8 cellular contexts compared by ENCODE assay signal in genomic region chr19:45884682-45885555, GRCh38. TPM values are rescaled to one million over a fixed set of nuclear protein-coding genes. Genes with fewer than 3 reads are reported as not detected.
DNase-seq lines count a peak whose midpoint lies in the region; ATAC-seq and TF ChIP-seq lines count a peak whose summit lies in the region.

No MANE protein-coding gene starts in this region.

- peaks cover 46% of the 10 kb centered on the region for H3K4me1 ChIP-seq in mucosa of stomach (ENCODE audit: control insufficient read depth, insufficient read depth, low read length)

- TF ChIP-seq CTCF in cardiac fibroblast (IDR thresholded peaks at IDR 0.05; ENCODE audit: low read depth, low read length) = no peak

- H3K9ac ChIP-seq in mucosa of stomach (ENCODE audit: low read length) = peak overlapping the region; percentile 93

- H3K27me3 ChIP-seq in MG63 = no peaks in the 10 kb centered on the region
- H3K27me3 ChIP-seq in mucosa of stomach (ENCODE audit: control insufficient read depth, insufficient read depth, low read length) = no peaks in the 10 kb centered on the region

- H3K4me3 ChIP-seq in MG63 = peak overlapping the region; percentile 74
- H3K4me3 ChIP-seq in cardiac fibroblast (replicated peaks in 1 of 2; ENCODE audit: low read depth in 2 of 2, low read length in 2 of 2) = peak overlapping the region; percentile 58 to 73
- H3K4me3 ChIP-seq in mucosa of stomach (ENCODE audit: low read length) = no peak overlapping the region

- H3K9me3 ChIP-seq in MG63 (no peaks in the 10 kb centered on the region), mucosa of stomach (ENCODE audit: control insufficient read depth, low read length) (no peaks in the 10 kb centered on the region)

- no peak for ATAC-seq in GM21360 (IDR thresholded peaks at IDR 0.05; ENCODE audit: unreplicated experiment)
- no peak for ATAC-seq in HG03039 (IDR thresholded peaks at IDR 0.05; ENCODE audit: unreplicated experiment)
- ATAC-seq in GM21390 (IDR thresholded peaks at IDR 0.05; ENCODE audit: unreplicated experiment) = no peak

- peaks cover 18% of the 10 kb centered on the region for H3K36me3 ChIP-seq in MG63
- no peaks in the 10 kb centered on the region for H3K36me3 ChIP-seq in mucosa of stomach (ENCODE audit: control insufficient read depth, insufficient read depth, low read length)

- peak; percentile 42 for DNase-seq in activated CD4-positive, alpha-beta T cell treated with anti-CD3 and anti-CD28 coated beads for 48 hours
- no peak for DNase-seq in activated CD4-positive, alpha-beta T cell treated with anti-CD3 and anti-CD28 coated beads, Interleukin-2, amount 50 U/mL, for 1 hour
- DNase-seq in MG63 (peak; percentile 48), cardiac fibroblast (ENCODE audit: low read depth in 2 of 2) (no peak)

RNA-seq across cellular contexts. Expression of gene IRF2BP1, which starts 1.0 kb away (rescaled TPM):
- 48.6 and 73.7 TPM in 2 replicates for total RNA-seq in MG63 (2014; rRNA removed; shearing (Covaris generic); ENCODE audit: low replicate concordance)

RNA-seq across cellular contexts. Expression of gene MYPOP, which starts 17.5 kb away (rescaled TPM):
- 0.20 and 0.79 TPM in 2 replicates for total RNA-seq in MG63 (2014; rRNA removed; shearing (Covaris generic); ENCODE audit: low replicate concordance)

RNA-seq across cellular contexts. Expression of gene FOXA3, which starts 20.8 kb away (rescaled TPM):
- not detected in 2 replicates for total RNA-seq in MG63 (2014; rRNA removed; shearing (Covaris generic); ENCODE audit: low replicate concordance)

RNA-seq across cellular contexts. Expression of gene SYMPK, which starts 22.0 kb away (rescaled TPM):
- 59.4 and 70.7 TPM in 2 replicates for total RNA-seq in MG63 (2014; rRNA removed; shearing (Covaris generic); ENCODE audit: low replicate concordance)

RNA-seq across cellular contexts. Expression of gene NANOS2, which starts 29.7 kb away (rescaled TPM):
- total RNA-seq in MG63 (2014; rRNA removed; shearing (Covaris generic); ENCODE audit: low replicate concordance) = not detected in 2 replicates

Comparison
In these comparisons a context has a peak if more than half of its experiments do, and no peak if none do; other contexts are left out.
1. DNase-seq: peak in activated CD4-positive, alpha-beta T cell treated with anti-CD3 and anti-CD28 coated beads for 48 hours (single experiment) and MG63 (single experiment); none in activated CD4-positive, alpha-beta T cell treated with anti-CD3 and anti-CD28 coated beads, Interleukin-2, amount 50 U/mL, for 1 hour (single experiment) and cardiac fibroblast (0 of 2).